In genomic region chr14:93655078-93655750, GRCh38 we compare ENCODE assay signal across 8 cellular contexts.
A peak's percentile ranks its signal among the peaks of the same experiment; 100 is the strongest.
DNase-seq lines count a peak whose midpoint lies in the region; ATAC-seq, FAIRE-seq and TF ChIP-seq lines count a peak whose summit lies in the region.

No MANE protein-coding gene starts in this region.

- H2AFZ ChIP-seq in fibroblast of lung (ENCODE audit: low read length), result no peak overlapping the region

- DNase-seq in DMS 273 (lab: John Stamatoyannopoulos, UW; ENCODE audit: unreplicated experiment), result peak; percentile 93
- no peak for DNase-seq in DMS 273 treated with DMSO at 0.1 percent for 48 hours (lab: John Stamatoyannopoulos, UW)
- peak; percentile 68 for DNase-seq in KBM-7
- DNase-seq in RCC 7860 (ENCODE audit: low spot score), result peak; percentile 5
- peak; percentile 19 to 44 for DNase-seq in fibroblast of lung (ENCODE audit: low read depth in 2 of 2)
- peak in 1 of 5 donors; percentile 20 for DNase-seq in ovary
- no peak for DNase-seq in omental fat pad (ENCODE audit: low spot score)

- H3K27ac ChIP-seq in fibroblast of lung (ENCODE audit: insufficient read depth, low read length), result no peak overlapping the region
- no peak overlapping the region for H3K27ac ChIP-seq in ovary

- intact Hi-C loops in ovary (cut with DNase I), result loop anchor here in 3 of 4 donors (5.0 to 10.0 kb wide), 4 partner anchors 130 to 240 kb away; partner anchors contain the start of gene PRIMA1 (in 2 of the 3)

- WGBS in ovary, 3 donors, result 29 to 34% (median 32%) methylated on average over 10 of the region's 10 CpGs

- H3K4me1 ChIP-seq in fibroblast of lung (ENCODE audit: control insufficient read depth, extremely low read depth, insufficient read depth, low read length) (no peaks in the 10 kb centered on the region), ovary (ENCODE audit: insufficient read depth) (no peaks in the 10 kb centered on the region)

- TF ChIP-seq CTCF in fibroblast of lung (conservative IDR thresholded peaks at IDR 0.05 in 1 of 2, IDR thresholded peaks at IDR 0.05 in 1 of 2; ENCODE audit: low read depth in 1 of 2, low read length in 2 of 2) (peak; percentile 40), ovary (IDR thresholded peaks at IDR 0.05) (peak in 2 of 3 donors; percentile 44 to 51), omental fat pad (IDR thresholded peaks at IDR 0.05) (peak in 1 of 3 donors; percentile 34)

- FAIRE-seq in RCC 7860 (lab: Jason Lieb, UNC), result no peak

- no peak overlapping the region for H3K9ac ChIP-seq in fibroblast of lung (ENCODE audit: insufficient read depth, low read length)

- H3K27me3 ChIP-seq in fibroblast of lung (ENCODE audit: control insufficient read depth, insufficient read depth, low read length), result no peaks in the 10 kb centered on the region
- H3K27me3 ChIP-seq in ovary, result no peaks in the 10 kb centered on the region

- no peak for TF ChIP-seq POLR2A in ovary (IDR thresholded peaks at IDR 0.05)

- H4K20me1 ChIP-seq in fibroblast of lung (ENCODE audit: control insufficient read depth, extremely low read depth, insufficient read depth, low read length), result no peaks in the 10 kb centered on the region

- no peaks in the 10 kb centered on the region for H3K9me3 ChIP-seq in fibroblast of lung (ENCODE audit: control insufficient read depth, insufficient read depth, low read depth, low read length)
- no peaks in the 10 kb centered on the region for H3K9me3 ChIP-seq in ovary

- H3K36me3 ChIP-seq in fibroblast of lung (ENCODE audit: control insufficient read depth, insufficient read depth, low read length) (no peaks in the 10 kb centered on the region), ovary (no peaks in the 10 kb centered on the region)

- in situ Hi-C loops in KBM-7 (cut with MboI; ENCODE audit: low pct_unique_long_range_greater_than_20kb, low sequenced_read_pairs), result no loop called here

- TF ChIP-seq EP300 in ovary (IDR thresholded peaks at IDR 0.05), result no peak

- no peak overlapping the region for H3K4me2 ChIP-seq in fibroblast of lung (ENCODE audit: extremely low read depth, insufficient read depth, low read length)

- no peaks in the 10 kb centered on the region for H3K79me2 ChIP-seq in fibroblast of lung (ENCODE audit: control insufficient read depth, insufficient read depth, low read length)

- ATAC-seq in HG03108 (IDR thresholded peaks at IDR 0.05; ENCODE audit: unreplicated experiment), result no peak
- ATAC-seq in omental fat pad (ENCODE audit: low FRiP score), result no peak

- H3K4me3 ChIP-seq in fibroblast of lung (replicated peaks in 1 of 4; ENCODE audit: control extremely low read depth in 1 of 4, insufficient read depth in 1 of 4, low read depth in 3 of 4, low read length in 4 of 4) (no peak overlapping the region), ovary (no peak overlapping the region)

Comparison
In these comparisons a context has a peak if more than half of its experiments do, and no peak if none do; other contexts are left out.
1. DNase-seq: peak in DMS 273 (single experiment), KBM-7 (single experiment), RCC 7860 (single experiment) and fibroblast of lung (2 of 2); none in DMS 273 treated with DMSO at 0.1 percent for 48 hours (single experiment) and omental fat pad (single experiment).